ENCODE assay signal across 8 cellular contexts in the genomic region with DNA sequence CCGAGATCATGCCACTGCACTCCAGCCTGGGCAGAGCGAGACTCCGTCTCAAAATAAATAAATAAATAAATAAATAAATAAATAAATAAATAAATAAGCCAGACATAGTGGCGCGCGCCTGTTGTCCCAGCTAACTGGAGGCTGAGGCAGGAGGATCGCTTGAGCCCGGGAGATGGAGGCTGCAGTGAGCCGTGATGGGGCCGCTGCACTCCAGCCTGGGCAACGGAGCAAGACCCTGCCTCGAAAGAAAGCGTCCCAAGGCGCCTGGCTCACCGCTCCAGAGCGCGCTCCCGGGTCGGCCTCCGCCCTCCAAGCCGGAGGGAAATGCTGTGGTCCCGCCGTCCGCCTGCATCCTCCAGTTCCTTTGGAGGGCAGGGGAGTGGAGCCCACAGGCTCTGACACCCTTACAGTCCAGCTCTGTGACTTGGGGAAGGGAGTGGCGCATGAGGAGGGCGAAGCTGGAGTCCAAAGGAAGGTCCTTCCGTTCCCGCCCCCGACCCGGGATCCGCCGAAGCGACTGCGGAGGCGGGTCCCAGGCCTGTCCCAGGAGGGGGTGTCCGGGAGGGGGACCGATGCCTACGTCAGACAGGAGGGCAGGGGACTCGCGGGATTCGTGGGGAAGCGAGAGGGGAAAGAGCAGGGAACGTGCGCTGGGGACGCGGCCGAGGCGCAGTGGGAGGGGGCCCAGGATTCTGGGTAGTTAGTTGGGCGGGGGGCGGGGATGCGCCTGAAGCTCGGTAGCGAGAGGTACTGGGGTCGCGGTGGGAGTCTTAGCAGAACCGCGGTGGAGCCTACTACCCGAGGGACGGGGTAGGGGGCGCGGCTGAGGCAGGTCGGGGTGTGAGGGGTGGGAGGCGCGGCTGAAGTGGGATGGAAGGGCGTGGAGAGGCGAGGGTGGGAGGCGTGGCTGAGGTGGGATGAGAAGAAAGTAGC. TPM values are rescaled to one million over a fixed set of nuclear protein-coding genes. Genes with fewer than 3 reads are reported as not detected.
DNase-seq lines count a peak whose midpoint lies in the region; ATAC-seq and TF ChIP-seq lines count a peak whose summit lies in the region.

No MANE protein-coding gene starts in this region.

- DNase-seq in activated T-cell treated with anti-CD3 and anti-CD28 coated beads, Interleukin-2, amount 50 U/mL, for 24 hours: no peak
- no peak for DNase-seq in activated T-cell treated with anti-CD3 and anti-CD28 coated beads, Interleukin-2, amount 50 U/mL, for 1 hour
- DNase-seq in SK-N-SH (peak; percentile 88), foreskin keratinocyte (no peak), osteocyte (ENCODE audit: extremely low spot score, unreplicated experiment) (no peak)
- no peak for DNase-seq in activated CD8-positive, alpha-beta memory T cell treated with anti-CD3 and anti-CD28 coated beads for 24 hours
- no peak for DNase-seq in activated CD4-positive, alpha-beta T cell treated with anti-CD3 and anti-CD28 coated beads for 4 hours

- no peak for TF ChIP-seq RAD21 in SK-N-SH (IDR thresholded peaks at IDR 0.05; ENCODE audit: low read length)

- no peaks in the 10 kb centered on the region for H3K36me3 ChIP-seq in SK-N-SH (replicated peaks in 1 of 2; ENCODE audit: control insufficient read depth in 1 of 2, insufficient read depth in 2 of 2, low read length in 1 of 2)

- H3K36me3 Mint-ChIP-seq in activated T-cell treated with anti-CD3 and anti-CD28 coated beads, Interleukin-2, amount 50 U/mL, for 24 hours (ENCODE audit: low read depth): no peaks in the 10 kb centered on the region
- no peaks in the 10 kb centered on the region for H3K36me3 Mint-ChIP-seq in osteocyte (ENCODE audit: unreplicated experiment)

- peak overlapping the region in 1 of 2 experiments; percentile 70; a peak in 2 of 4 replicates for H3K27ac ChIP-seq in SK-N-SH (ENCODE audit: low read depth in 2 of 2, low read length in 1 of 2)
- H3K27ac ChIP-seq in foreskin keratinocyte: no peak overlapping the region

- peak overlapping the region; percentile 42 for H3K4me3 Mint-ChIP-seq in activated T-cell treated with anti-CD3 and anti-CD28 coated beads, Interleukin-2, amount 50 U/mL, for 24 hours
- H3K4me3 Mint-ChIP-seq in osteocyte (ENCODE audit: unreplicated experiment): peak overlapping the region; percentile 69

- peak overlapping the region; percentile 64 for H3K9ac ChIP-seq in SK-N-SH

- CTCF ChIA-PET in SK-N-SH (lab: Yijun Ruan, JAX): interaction anchor here (0.5 to 2.1 kb wide), 9 partner anchors 9 to 848 kb away, joined by 3 to 10 read pairs (median 3); no protein-coding TSS in a partner anchor

- peaks cover 4% of the 10 kb centered on the region for H3K4me1 Mint-ChIP-seq in activated T-cell treated with anti-CD3 and anti-CD28 coated beads, Interleukin-2, amount 50 U/mL, for 24 hours (ENCODE audit: low read depth)
- H3K4me1 Mint-ChIP-seq in osteocyte (ENCODE audit: unreplicated experiment): peaks cover 6% of the 10 kb centered on the region

- no peaks in the 10 kb centered on the region for H4K20me1 ChIP-seq in SK-N-SH (ENCODE audit: insufficient read depth)

- peaks cover 7% of the 10 kb centered on the region for H3F3A ChIP-seq in SK-N-SH (replicated peaks; ENCODE audit: insufficient read depth)

- H3K4me1 ChIP-seq in SK-N-SH (ENCODE audit: control insufficient read depth in 1 of 2, insufficient read depth in 2 of 2, low read depth in 1 of 2, low read length in 1 of 2) (peaks cover 0 to 9% of the 10 kb centered on the region in 2 experiments; a peak in 1 of 4 replicates), foreskin keratinocyte (peaks cover 5% of the 10 kb centered on the region)

- H3K9me3 ChIP-seq in SK-N-SH: no peaks in the 10 kb centered on the region

- H3K27me3 ChIP-seq in SK-N-SH (ENCODE audit: insufficient read depth) (no peaks in the 10 kb centered on the region), foreskin keratinocyte (no peaks in the 10 kb centered on the region)

- peak overlapping the region; percentile 97 for H2AFZ ChIP-seq in SK-N-SH (ENCODE audit: low read depth)

- POLR2A ChIA-PET in SK-N-SH (lab: Yijun Ruan, JAX): interaction anchor here (0.6 to 2.6 kb wide), 4 partner anchors 8 to 47 kb away, joined by 3 to 20 read pairs (median 11); a partner anchor contains a TSS

- H3K4me3 ChIP-seq in SK-N-SH (ENCODE audit: low read depth in 2 of 2, low read length in 1 of 2): peak overlapping the region; percentile 56 to 64

- no peaks in the 10 kb centered on the region for H3K79me2 ChIP-seq in SK-N-SH (ENCODE audit: insufficient read depth)

- TF ChIP-seq EP300 in SK-N-SH (IDR thresholded peaks at IDR 0.05; ENCODE audit: borderline replicate concordance in 1 of 2, low read depth in 1 of 2, low read length in 1 of 2): no peak

- no peaks in the 10 kb centered on the region for H3K9me2 ChIP-seq in SK-N-SH

- ATAC-seq in foreskin keratinocyte (peak; percentile 21), HG03108 (IDR thresholded peaks at IDR 0.05; ENCODE audit: unreplicated experiment) (no peak)

- peaks cover 14% of the 10 kb centered on the region for H3K27me3 Mint-ChIP-seq in activated T-cell treated with anti-CD3 and anti-CD28 coated beads, Interleukin-2, amount 50 U/mL, for 24 hours
- no peaks in the 10 kb centered on the region for H3K27me3 Mint-ChIP-seq in osteocyte (ENCODE audit: unreplicated experiment)

- no peak overlapping the region for H3K27ac Mint-ChIP-seq in activated T-cell treated with anti-CD3 and anti-CD28 coated beads, Interleukin-2, amount 50 U/mL, for 24 hours
- H3K27ac Mint-ChIP-seq in osteocyte (ENCODE audit: unreplicated experiment): no peak overlapping the region

- WGBS in SK-N-SH (ENCODE audit: low lambda C conversion rate): 2% methylated on average over 53 of the region's 67 CpGs

- H3K9me3 Mint-ChIP-seq in activated T-cell treated with anti-CD3 and anti-CD28 coated beads, Interleukin-2, amount 50 U/mL, for 24 hours: no peaks in the 10 kb centered on the region
- no peaks in the 10 kb centered on the region for H3K9me3 Mint-ChIP-seq in osteocyte (ENCODE audit: unreplicated experiment)

- TF ChIP-seq CTCF in SK-N-SH (IDR thresholded peaks at IDR 0.05) (no peak), foreskin keratinocyte (conservative IDR thresholded peaks at IDR 0.05) (no peak), osteocyte (IDR thresholded peaks at IDR 0.05) (no peak)

- H3K4me2 ChIP-seq in SK-N-SH: peak overlapping the region; percentile 89

TF ChIP-seq in SK-N-SH, 30 proteins besides CTCF, POLR2A, EP300 and RAD21 (continues in another document):
- TF ChIP-seq GABPA (IDR thresholded peaks at IDR 0.05; ENCODE audit: low read depth) (no peak), JUND (IDR thresholded peaks at IDR 0.05) (no peak), MEF2A (IDR thresholded peaks at IDR 0.05; ENCODE audit: borderline replicate concordance, low read depth) (no peak), FOXM1 (IDR thresholded peaks at IDR 0.05; ENCODE audit: low read depth) (no peak), NFIC (IDR thresholded peaks at IDR 0.05; ENCODE audit: borderline replicate concordance) (no peak), RCOR1 (IDR thresholded peaks at IDR 0.05; ENCODE audit: low read length) (no peak), CHD2 (IDR thresholded peaks at IDR 0.05; ENCODE audit: low read length, partially characterized antibody) (peak; percentile 94), RFX5 (IDR thresholded peaks at IDR 0.05; ENCODE audit: low read length) (0 out of 2 replicates have a peak, but pooled peaks have one; percentile 16)
- TF ChIP-seq, protein P1, sequence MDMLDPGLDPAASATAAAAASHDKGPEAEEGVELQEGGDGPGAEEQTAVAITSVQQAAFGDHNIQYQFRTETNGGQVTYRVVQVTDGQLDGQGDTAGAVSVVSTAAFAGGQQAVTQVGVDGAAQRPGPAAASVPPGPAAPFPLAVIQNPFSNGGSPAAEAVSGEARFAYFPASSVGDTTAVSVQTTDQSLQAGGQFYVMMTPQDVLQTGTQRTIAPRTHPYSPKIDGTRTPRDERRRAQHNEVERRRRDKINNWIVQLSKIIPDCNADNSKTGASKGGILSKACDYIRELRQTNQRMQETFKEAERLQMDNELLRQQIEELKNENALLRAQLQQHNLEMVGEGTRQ (IDR thresholded peaks at IDR 0.05; ENCODE audit: borderline replicate concordance, low read depth, low read length): no peak
- TF ChIP-seq, protein P2, sequence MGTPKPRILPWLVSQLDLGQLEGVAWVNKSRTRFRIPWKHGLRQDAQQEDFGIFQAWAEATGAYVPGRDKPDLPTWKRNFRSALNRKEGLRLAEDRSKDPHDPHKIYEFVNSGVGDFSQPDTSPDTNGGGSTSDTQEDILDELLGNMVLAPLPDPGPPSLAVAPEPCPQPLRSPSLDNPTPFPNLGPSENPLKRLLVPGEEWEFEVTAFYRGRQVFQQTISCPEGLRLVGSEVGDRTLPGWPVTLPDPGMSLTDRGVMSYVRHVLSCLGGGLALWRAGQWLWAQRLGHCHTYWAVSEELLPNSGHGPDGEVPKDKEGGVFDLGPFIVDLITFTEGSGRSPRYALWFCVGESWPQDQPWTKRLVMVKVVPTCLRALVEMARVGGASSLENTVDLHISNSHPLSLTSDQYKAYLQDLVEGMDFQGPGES (IDR thresholded peaks at IDR 0.05; ENCODE audit: low read depth, low read length): no peak
- TF ChIP-seq, protein P3, sequence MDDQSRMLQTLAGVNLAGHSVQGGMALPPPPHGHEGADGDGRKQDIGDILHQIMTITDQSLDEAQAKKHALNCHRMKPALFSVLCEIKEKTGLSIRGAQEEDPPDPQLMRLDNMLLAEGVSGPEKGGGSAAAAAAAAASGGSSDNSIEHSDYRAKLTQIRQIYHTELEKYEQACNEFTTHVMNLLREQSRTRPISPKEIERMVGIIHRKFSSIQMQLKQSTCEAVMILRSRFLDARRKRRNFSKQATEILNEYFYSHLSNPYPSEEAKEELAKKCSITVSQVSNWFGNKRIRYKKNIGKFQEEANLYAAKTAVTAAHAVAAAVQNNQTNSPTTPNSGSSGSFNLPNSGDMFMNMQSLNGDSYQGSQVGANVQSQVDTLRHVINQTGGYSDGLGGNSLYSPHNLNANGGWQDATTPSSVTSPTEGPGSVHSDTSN (IDR thresholded peaks at IDR 0.05): no peak

RNA-seq across cellular contexts. Expression of a gene that starts 8.4 kb away (rescaled TPM):
- 10.5 and 11.0 TPM in 2 replicates for polyA plus RNA-seq in SK-N-SH (2012; rRNA removed)
- 4.3 and 5.9 TPM in 2 replicates for polyA plus RNA-seq in SK-N-SH (2012; cell fraction: cytosol; rRNA removed)
- polyA plus RNA-seq in SK-N-SH (2012; cell fraction: nucleus; rRNA removed): 10.6 and 16.4 TPM in 2 replicates
- total RNA-seq in foreskin keratinocyte: 0.24 and 0.25 TPM in 2 replicates
- polyA plus RNA-seq in foreskin keratinocyte: 0.10 and 0.11 TPM in 2 replicates
- 1.3 and 1.9 TPM in 2 replicates for total RNA-seq in osteocyte

RNA-seq across cellular contexts. Expression of a gene that starts 26.1 kb away (rescaled TPM):
- polyA plus RNA-seq in SK-N-SH (2012; rRNA removed) (2,465 and 2,693 TPM in 2 replicates), foreskin keratinocyte (904 and 979 TPM in 2 replicates)
- polyA plus RNA-seq in SK-N-SH (2012; cell fraction: cytosol; rRNA removed): 2,233 and 2,530 TPM in 2 replicates
- polyA plus RNA-seq in SK-N-SH (2012; cell fraction: nucleus; rRNA removed): 1,335 and 1,473 TPM in 2 replicates
- total RNA-seq in foreskin keratinocyte (901 and 1,008 TPM in 2 replicates), osteocyte (1,191 and 1,207 TPM in 2 replicates)

RNA-seq across cellular contexts. Expression of a gene that starts 53.7 kb away (rescaled TPM):
- 92.3 and 97.7 TPM in 2 replicates for polyA plus RNA-seq in SK-N-SH (2012; rRNA removed)
- polyA plus RNA-seq in SK-N-SH (2012; cell fraction: cytosol; rRNA removed): 90.2 and 92.4 TPM in 2 replicates
- polyA plus RNA-seq in SK-N-SH (2012; cell fraction: nucleus; rRNA removed): 130 and 200 TPM in 2 replicates
- total RNA-seq in foreskin keratinocyte: 5.2 and 5.6 TPM in 2 replicates
- 4.6 and 6.2 TPM in 2 replicates for polyA plus RNA-seq in foreskin keratinocyte
- total RNA-seq in osteocyte: 11.3 and 13.2 TPM in 2 replicates
